ENCODE assay signal across 17 cellular contexts in the genomic region with DNA sequence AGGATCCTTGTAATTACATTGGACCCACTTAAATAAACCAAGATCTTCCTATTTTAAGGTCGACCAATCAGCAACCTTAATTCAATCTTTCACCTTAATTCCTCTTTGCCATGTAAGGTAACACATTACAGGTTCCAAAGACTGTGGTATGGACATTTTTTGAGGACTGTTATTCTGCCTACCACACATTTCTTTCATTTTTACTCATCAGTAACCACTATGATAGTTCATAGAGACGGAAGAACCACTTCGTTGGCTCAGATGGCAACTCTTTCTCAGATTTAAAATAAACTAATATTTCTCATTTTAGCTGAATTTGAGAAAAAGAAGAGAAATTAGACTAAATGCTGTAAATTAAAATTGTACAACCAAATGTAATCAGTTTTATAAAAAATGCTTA.
A peak's percentile ranks its signal among the peaks of the same experiment; 100 is the strongest.
DNase-seq lines count a peak whose midpoint lies in the region; ATAC-seq and FAIRE-seq lines count a peak whose summit lies in the region.
"Had no signal": no experiment of that assay in that cellular context is flagged by ENCODE, and none has a peak within 500 bp of the region (broad histone marks: within the 10 kb centered on the region; RNA-seq: fewer than 3 reads in every experiment).

No MANE protein-coding gene starts in this region.

- no peak for FAIRE-seq in HTR-8/SVneo (lab: Jason Lieb, UNC)
- FAIRE-seq: GM12892, GM19239 had no signal

- ATAC-seq in GM18519 (IDR thresholded peaks at IDR 0.05; ENCODE audit: low FRiP score, unreplicated experiment) (peak; percentile 74), GM19463 (IDR thresholded peaks at IDR 0.05; ENCODE audit: unreplicated experiment) (peak; percentile 85), HG02981 (IDR thresholded peaks at IDR 0.05; ENCODE audit: unreplicated experiment) (peak; percentile 63), GM21515 (IDR thresholded peaks at IDR 0.05; ENCODE audit: unreplicated experiment) (no peak)
- ATAC-seq: HCT116 had no signal

- DNase-seq in dedifferentiated amniotic fluid mesenchymal stem cell (ENCODE audit: extremely low spot score) (peak; percentile 9), cerebellar nuclear complex (lab: John Stamatoyannopoulos, UW) (no peak), HTR-8/SVneo (ENCODE audit: insufficient read length, low spot score) (no peak), COR-L47 (lab: John Stamatoyannopoulos, UW) (no peak)
- DNase-seq: AML-193, KBM-7, NCI-H1436 treated with DMSO at 0.1 percent for 48 hours, NCI-H2081, SJCRH30, SW 1271 had no signal
